21 cellular contexts compared by ENCODE assay signal in the genomic region with DNA sequence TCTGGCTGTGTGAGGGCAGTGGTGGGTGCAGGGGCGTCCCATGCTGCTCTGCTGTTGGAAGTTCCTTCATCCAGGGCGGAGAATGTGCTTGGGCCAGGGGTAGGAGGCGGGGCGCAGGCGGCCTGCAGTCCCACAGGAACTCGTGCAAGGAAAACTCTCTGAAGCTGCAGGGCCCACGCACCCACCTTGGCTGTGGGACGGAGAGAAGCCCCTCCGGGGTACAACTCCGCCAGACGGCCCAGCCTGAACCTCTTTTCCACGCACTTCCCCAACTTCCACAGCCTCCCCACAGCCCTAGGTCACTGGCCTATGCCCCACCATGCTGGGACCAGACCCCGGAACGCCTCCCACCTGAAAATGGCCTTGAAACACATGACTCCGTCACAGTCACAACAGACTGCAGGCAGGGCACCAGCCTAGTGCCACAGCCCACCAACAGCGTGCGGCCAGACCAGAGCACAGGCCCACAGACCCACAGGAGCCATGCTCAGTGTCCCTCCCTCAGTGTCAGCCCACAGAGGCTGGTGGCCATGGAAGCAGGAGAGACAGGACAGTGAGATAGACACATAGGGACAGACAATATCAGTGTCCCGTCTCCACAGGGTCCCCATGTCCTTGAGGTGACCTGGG. TPM values are rescaled to one million over a fixed set of nuclear protein-coding genes. Genes with fewer than 3 reads are reported as not detected.
DNase-seq lines count a peak whose midpoint lies in the region; ATAC-seq and TF ChIP-seq lines count a peak whose summit lies in the region.
"Had no signal": no experiment of that assay in that cellular context is flagged by ENCODE, and none has a peak within 500 bp of the region (broad histone marks: within the 10 kb centered on the region; RNA-seq: fewer than 3 reads in every experiment).

No MANE protein-coding gene starts in this region.

- no peaks in the 10 kb centered on the region for H3K79me2 ChIP-seq in MM.1S (ENCODE audit: low read length)

- intact Hi-C loops in right cardiac atrium (cut with DNase I) = no loop called here
- intact Hi-C loops in psoas muscle (cut with DNase I) = no loop called here

- no peaks in the 10 kb centered on the region for H4K20me1 ChIP-seq in MM.1S (ENCODE audit: insufficient read depth, low read length)

- H3K27me3 ChIP-seq in BE2C = no peaks in the 10 kb centered on the region
- peaks cover 8% of the 10 kb centered on the region; the same call in 1 of the 2 replicates for H3K27me3 ChIP-seq in MM.1S (replicated peaks; ENCODE audit: insufficient read depth, low read length)
- no peaks in the 10 kb centered on the region for H3K27me3 ChIP-seq in right cardiac atrium (ENCODE audit: control insufficient read depth, insufficient read depth)
- no peaks in the 10 kb centered on the region for H3K27me3 ChIP-seq in psoas muscle (ENCODE audit: insufficient read depth in 3 of 3, low read length in 2 of 3)
- H3K27me3 ChIP-seq: neutrophil had no signal

- H3K9ac ChIP-seq in MM.1S (ENCODE audit: low read length) = no peak overlapping the region
- H3K9ac ChIP-seq: KMS-11 had no signal

- no peaks in the 10 kb centered on the region for H3F3A ChIP-seq in MM.1S (ENCODE audit: insufficient read depth, low read length)

- H3K27ac ChIP-seq in MM.1S (ENCODE audit: low read length) (no peak overlapping the region), right cardiac atrium (ENCODE audit: low read length) (no peak overlapping the region), psoas muscle (no peak overlapping the region)
- H3K27ac ChIP-seq: HL-60, KMS-11, neutrophil, RWPE1 had no signal

- H3K4me1 ChIP-seq in BE2C (no peaks in the 10 kb centered on the region), MM.1S (ENCODE audit: low read length) (no peaks in the 10 kb centered on the region), right cardiac atrium (ENCODE audit: control insufficient read depth, insufficient read depth, low read length) (no peaks in the 10 kb centered on the region), psoas muscle (no peaks in the 10 kb centered on the region)

- peak; percentile 4 for DNase-seq in BE2C
- DNase-seq in MM.1S = no peak
- DNase-seq in right cardiac atrium = peak; percentile 7 to 41 (median 38)
- DNase-seq in psoas muscle = peak; percentile 4 to 26
- DNase-seq: activated CD4-positive, alpha-beta T cell treated with anti-CD3 and anti-CD28 coated beads for 1 hour; amygdala; cerebellar nuclear complex; foreskin melanocyte; mesenchymal stem cell; NCI-H1105; NCI-H2227 treated with DMSO at 0.1 percent for 48 hours; NK-92 treated with Interleukin-12 subunit alpha and Interleukin-12 subunit beta, amount 100 ng/mL, for 24 hours; stimulated activated naive CD4-positive, alpha-beta T cell had no signal

- 74% methylated on average over 18 of the region's 18 CpGs for WGBS in right cardiac atrium
- WGBS in psoas muscle, 3 donors = 78 to 81% (median 80%) methylated on average over 15 to 18 of the region's 18 CpGs

- H3K4me2 ChIP-seq in MM.1S (ENCODE audit: low read depth, low read length) = no peak overlapping the region
- H3K4me2 ChIP-seq: KMS-11 had no signal

- H3K9me2 ChIP-seq in MM.1S (replicated peaks; ENCODE audit: insufficient read depth, low read length) = no peaks in the 10 kb centered on the region

- H2AFZ ChIP-seq in MM.1S (ENCODE audit: low read length) = 0 out of 2 replicates have a peak overlapping the region, but pooled peaks have one; percentile 27

- H3K9me3 ChIP-seq in BE2C (no peaks in the 10 kb centered on the region), MM.1S (replicated peaks; ENCODE audit: insufficient read depth, low read length) (no peaks in the 10 kb centered on the region), right cardiac atrium (ENCODE audit: control insufficient read depth, low read length) (no peaks in the 10 kb centered on the region), psoas muscle (no peaks in the 10 kb centered on the region)
- H3K9me3 ChIP-seq: neutrophil had no signal

- ATAC-seq in right cardiac atrium (no peak), psoas muscle (no peak), GM21381 (IDR thresholded peaks at IDR 0.05; ENCODE audit: unreplicated experiment) (no peak), HG02852 (IDR thresholded peaks at IDR 0.05; ENCODE audit: unreplicated experiment) (no peak), HG02610 (IDR thresholded peaks at IDR 0.05; ENCODE audit: unreplicated experiment) (no peak)
- ATAC-seq: HCT116 had no signal

- H3K36me3 ChIP-seq in BE2C = no peaks in the 10 kb centered on the region
- H3K36me3 ChIP-seq in MM.1S (replicated peaks; ENCODE audit: insufficient read depth, low read length) = no peaks in the 10 kb centered on the region
- no peaks in the 10 kb centered on the region for H3K36me3 ChIP-seq in psoas muscle (ENCODE audit: insufficient read depth in 1 of 2, low read depth in 1 of 2)
- H3K36me3 ChIP-seq: neutrophil had no signal

- H3K4me3 ChIP-seq in BE2C (ENCODE audit: low read depth, low read length) (no peak overlapping the region), MM.1S (ENCODE audit: low read length) (no peak overlapping the region), right cardiac atrium (ENCODE audit: low read length) (no peak overlapping the region), psoas muscle (no peak overlapping the region)

- TF ChIP-seq CTCF in BE2C (IDR thresholded peaks at IDR 0.05; ENCODE audit: low read depth, low read length) = no peak
- TF ChIP-seq CTCF in MM.1S (IDR thresholded peaks at IDR 0.05; ENCODE audit: low read length) = no peak
- no peak for TF ChIP-seq CTCF in psoas muscle (IDR thresholded peaks at IDR 0.05)

RNA-seq across cellular contexts. Expression of gene WNT9A, which starts 47.8 kb away (rescaled TPM):
- not detected for polyA plus RNA-seq in BE2C (2012; ENCODE audit: insufficient read depth, insufficient read length, low read depth)
- total RNA-seq in right cardiac atrium (1 to 10 TPM in 2 of 4 donors, under 1 TPM in 2; 0.60 to 1.8 (median 1.2) TPM), psoas muscle (10 to 100 TPM in 3 of 4 donors, 1 to 10 TPM in 1; 7.6 to 49.7 (median 23.1) TPM)
- polyA plus RNA-seq in right cardiac atrium (0.63 TPM), psoas muscle (10 to 100 TPM in 2 of 3 donors, 1 to 10 TPM in 1; 7.9 to 25.8 (median 18.1) TPM)
